ENCODE assay signal across 38 cellular contexts in genomic region chr3:105130911-105131310, GRCh38.
"Had no signal": no experiment of that assay in that cellular context is flagged by ENCODE, and none has a peak within 500 bp of the region (broad histone marks: within the 10 kb centered on the region; RNA-seq: fewer than 3 reads in every experiment).

No MANE protein-coding gene starts in this region.

- FAIRE-seq: bronchial epithelial cell, TTC549 had no signal

- DNase-seq: activated B cell treated with CpG ODN at 0.5 μM for 24 hours; activated CD4-positive, alpha-beta memory T cell treated with anti-CD3 and anti-CD28 coated beads for 36 hours; activated CD4-positive, alpha-beta T cell treated with anti-CD3 and anti-CD28 coated beads for 4 hours; activated CD4-positive, alpha-beta T cell treated with anti-CD3 and anti-CD28 coated beads, Interleukin-2, amount 10 ng/mL, durations not matched to agents 24 days and 14 days; activated CD4-positive, alpha-beta T cell treated with anti-CD3 and anti-CD28 coated beads, Interleukin-2, amount 50 U/mL, for 1 hour; activated CD4-positive, alpha-beta T cell treated with anti-CD3 and anti-CD28 coated beads, Interleukin-2, amount 50 U/mL, for 4 hours; activated CD4-positive, CD25-positive, alpha-beta regulatory T cell treated with anti-CD3 and anti-CD28 coated beads, Interleukin-2, amount 50 U/mL, for 72 hours; activated CD8-positive, alpha-beta memory T cell treated with anti-CD3 and anti-CD28 coated beads, Interleukin-2, amount 50 U/mL, for 4 hours; activated CD8-positive, alpha-beta T cell treated with anti-CD3 and anti-CD28 coated beads for 36 hours; activated effector memory CD4-positive, alpha-beta T cell treated with anti-CD3 and anti-CD28 coated beads, Interleukin-2, amount 50 U/mL, for 16 hours; activated gamma-delta T cell treated with Interleukin-2 at 50 U/mL for 16 hours; activated naive CD4-positive, alpha-beta T cell; activated naive CD4-positive, alpha-beta T cell treated with anti-CD3 and anti-CD28 coated beads for 36 hours; activated naive CD4-positive, alpha-beta T cell treated with anti-CD3 and anti-CD28 coated beads, Interleukin-2, amount 50 U/mL, for 16 hours; activated naive CD8-positive, alpha-beta T cell treated with anti-CD3 and anti-CD28 coated beads for 36 hours; activated T-cell treated with anti-CD3 and anti-CD28 coated beads for 4 hours; activated T-cell treated with anti-CD3 and anti-CD28 coated beads, Interleukin-2, amount 50 U/mL, for 1 hour; activated T-cell treated with anti-CD3 and anti-CD28 coated beads, Interleukin-2, amount 50 U/mL, for 4 hours; activated T-cell treated with anti-CD3 and anti-CD28 coated beads, Interleukin-2, amount 50 U/mL, for 72 hours; adrenal gland; amygdala; anterior cingulate cortex; caudate nucleus; cerebellar nuclear complex; T-cell; T-helper 17 cell; T-helper 9 cell had no signal

- H3K9me3 ChIP-seq: adrenal gland had no signal

- H3K4me1 ChIP-seq: adrenal gland, ascending aorta had no signal

- H3K9me3 Mint-ChIP-seq: activated CD4-positive, alpha-beta T cell treated with anti-CD3 and anti-CD28 coated beads, Interleukin-2, amount 10 ng/mL, durations not matched to agents 24 days and 14 days had no signal

- H3K27ac ChIP-seq: adrenal gland, ascending aorta, cardiac muscle cell, VCaP had no signal

- H3K4me1 Mint-ChIP-seq: activated B cell treated with CpG ODN at 0.5 μM for 24 hours; activated CD4-positive, alpha-beta T cell treated with anti-CD3 and anti-CD28 coated beads, Interleukin-2, amount 10 ng/mL, durations not matched to agents 24 days and 14 days; activated naive CD8-positive, alpha-beta T cell treated with anti-CD3 and anti-CD28 coated beads for 36 hours; activated T-helper 17 cell treated with anti-CD3 and anti-CD28 coated beads, Interleukin-2, amount 50 U/mL, for 72 hours; brain; central memory CD8-positive, alpha-beta T cell; T-cell; T-helper 17 cell had no signal

- H3K4me3 Mint-ChIP-seq: activated B cell treated with CpG ODN at 0.5 μM for 24 hours; activated CD4-positive, alpha-beta memory T cell treated with anti-CD3 and anti-CD28 coated beads for 36 hours; activated CD4-positive, alpha-beta T cell treated with anti-CD3 and anti-CD28 coated beads, Interleukin-2, amount 10 ng/mL, durations not matched to agents 24 days and 14 days; activated CD8-positive, alpha-beta T cell treated with anti-CD3 and anti-CD28 coated beads for 36 hours; activated naive CD4-positive, alpha-beta T cell treated with anti-CD3 and anti-CD28 coated beads for 36 hours; activated naive CD8-positive, alpha-beta T cell treated with anti-CD3 and anti-CD28 coated beads for 36 hours; activated T-cell treated with anti-CD3 and anti-CD28 coated beads, Interleukin-2, amount 50 U/mL, for 4 hours; activated T-cell treated with anti-CD3 and anti-CD28 coated beads, Interleukin-2, amount 50 U/mL, for 72 hours; activated T-helper 1 cell treated with anti-CD3 and anti-CD28 coated beads, Interleukin-12 subunit alpha, Interleukin-12 subunit beta, Interleukin-2, Interleukin-4 antibody, amounts not matched to agents 30 ng/mL and 10 ng/mL and 1 ng/mL, durations not matched to agents 14 hours and 24 hours and 36 hours; activated T-helper 17 cell treated with anti-CD3 and anti-CD28 coated beads, Interleukin-2, amount 50 U/mL, for 72 hours; brain; central memory CD8-positive, alpha-beta T cell; T-cell; T-helper 17 cell; T-helper 2 cell treated with Interferon-gamma antibody and Interleukin-4, amounts not matched to agents 5 μg/mL and 100 μg/mL, for 36 hours had no signal

- H3K36me3 ChIP-seq: adrenal gland, ascending aorta, cardiac muscle cell had no signal

- H3K27ac Mint-ChIP-seq: activated B cell treated with CpG ODN at 0.5 μM for 24 hours; activated CD4-positive, alpha-beta memory T cell treated with anti-CD3 and anti-CD28 coated beads for 36 hours; activated CD4-positive, alpha-beta T cell treated with anti-CD3 and anti-CD28 coated beads, Interleukin-2, amount 10 ng/mL, durations not matched to agents 24 days and 14 days; activated CD8-positive, alpha-beta T cell treated with anti-CD3 and anti-CD28 coated beads for 36 hours; activated naive CD4-positive, alpha-beta T cell treated with anti-CD3 and anti-CD28 coated beads for 36 hours; activated naive CD4-positive, alpha-beta T cell treated with anti-CD3 and anti-CD28 coated beads, Interleukin-2, amount 50 U/mL, for 72 hours; activated naive CD8-positive, alpha-beta T cell treated with anti-CD3 and anti-CD28 coated beads for 36 hours; activated T-cell treated with anti-CD3 and anti-CD28 coated beads, Interleukin-2, amount 50 U/mL, for 72 hours; activated T-helper 1 cell treated with anti-CD3 and anti-CD28 coated beads, Interleukin-12 subunit alpha, Interleukin-12 subunit beta, Interleukin-2, Interleukin-4 antibody, amounts not matched to agents 30 ng/mL and 10 ng/mL and 1 ng/mL, durations not matched to agents 14 hours and 24 hours and 36 hours; activated T-helper 17 cell treated with anti-CD3 and anti-CD28 coated beads, Interleukin-2, amount 50 U/mL, for 72 hours; brain; T-cell; T-helper 17 cell; T-helper 2 cell treated with Interferon-gamma antibody and Interleukin-4, amounts not matched to agents 5 μg/mL and 100 μg/mL, for 36 hours had no signal

- H3K4me3 ChIP-seq: adrenal gland, ascending aorta, cardiac muscle cell had no signal

- ATAC-seq: activated CD8-positive, alpha-beta T cell treated with anti-CD3 and anti-CD28 coated beads for 36 hours; activated naive CD4-positive, alpha-beta T cell treated with anti-CD3 and anti-CD28 coated beads, Interleukin-2, amount 50 U/mL, for 72 hours; activated T-cell treated with anti-CD3 and anti-CD28 coated beads, Interleukin-2, amount 50 U/mL, for 4 hours; activated T-cell treated with anti-CD3 and anti-CD28 coated beads, Interleukin-2, amount 50 U/mL, for 72 hours; activated T-helper 17 cell treated with anti-CD3 and anti-CD28 coated beads, Interleukin-2, amount 50 U/mL, for 72 hours; T-cell; T-helper 17 cell had no signal

- H3K27me3 ChIP-seq: adrenal gland, ascending aorta, cardiac muscle cell had no signal

- H3K27me3 Mint-ChIP-seq: activated B cell treated with CpG ODN at 0.5 μM for 24 hours; activated CD4-positive, alpha-beta memory T cell treated with anti-CD3 and anti-CD28 coated beads for 36 hours; activated CD4-positive, alpha-beta T cell treated with anti-CD3 and anti-CD28 coated beads, Interleukin-2, amount 10 ng/mL, durations not matched to agents 24 days and 14 days; activated CD8-positive, alpha-beta T cell treated with anti-CD3 and anti-CD28 coated beads for 36 hours; central memory CD8-positive, alpha-beta T cell; T-helper 17 cell had no signal

- H3K36me3 Mint-ChIP-seq: activated CD4-positive, alpha-beta memory T cell treated with anti-CD3 and anti-CD28 coated beads for 36 hours; activated naive CD8-positive, alpha-beta T cell treated with anti-CD3 and anti-CD28 coated beads for 36 hours; brain; T-cell had no signal
